In genomic region chr2:167386694-167387093, GRCh38 we compare ENCODE assay signal across 20 cellular contexts.
DNase-seq lines count a peak whose midpoint lies in the region; ATAC-seq, FAIRE-seq and TF ChIP-seq lines count a peak whose summit lies in the region.
"Had no signal": no experiment of that assay in that cellular context is flagged by ENCODE, and none has a peak within 500 bp of the region (broad histone marks: within the 10 kb centered on the region; RNA-seq: fewer than 3 reads in every experiment).

No MANE protein-coding gene starts in this region.

- H3K27me3 ChIP-seq in HUES48 (ENCODE audit: control insufficient read depth, insufficient read depth, low read length) (no peaks in the 10 kb centered on the region), tibial artery (no peaks in the 10 kb centered on the region), small intestine (ENCODE audit: control insufficient read depth in 2 of 2, insufficient read depth in 2 of 2, low read length in 2 of 2) (no peaks in the 10 kb centered on the region)
- H3K27me3 ChIP-seq: BE2C had no signal

- H3K27ac Mint-ChIP-seq in WTC11: peak overlapping the region; percentile 35; the same call in 1 of the 2 replicates
- H3K27ac Mint-ChIP-seq: CD8-positive, alpha-beta T cell had no signal

- H3K27ac ChIP-seq in HUES48 (ENCODE audit: low read depth, low read length) (peak overlapping the region; percentile 36), tibial artery (no peak overlapping the region), small intestine (ENCODE audit: low read depth in 1 of 2, low read length in 1 of 2) (no peak overlapping the region)
- H3K27ac ChIP-seq: C4-2B had no signal

- POLR2A ChIA-PET in WTC11 (lab: Charles Lee): no interaction called here

- peaks cover 84% of the 10 kb centered on the region for H3K4me1 Mint-ChIP-seq in WTC11

- TF ChIP-seq CTCF in WTC11 (IDR thresholded peaks at IDR 0.05): no peak
- no peak for TF ChIP-seq CTCF in mucosa of descending colon (IDR thresholded peaks at IDR 0.05)
- no peak for TF ChIP-seq CTCF in tibial artery (IDR thresholded peaks at IDR 0.05)
- TF ChIP-seq CTCF in GM13976 (IDR thresholded peaks at IDR 0.05; ENCODE audit: borderline replicate concordance, control extremely low read depth, extremely low read depth, insufficient read depth, missing control alignments): no peak

- H3K9ac ChIP-seq in HUES48 (ENCODE audit: low read depth, low read length): no peak overlapping the region

- no peaks in the 10 kb centered on the region for H3K9me3 Mint-ChIP-seq in WTC11
- H3K9me3 Mint-ChIP-seq: CD8-positive, alpha-beta T cell had no signal

- 72 to 83% (median 79%) methylated on average over 4 of the region's 4 CpGs for WGBS in small intestine, 3 donors

- ATAC-seq in WTC11 (no peak), mucosa of descending colon (peak; percentile 22)
- ATAC-seq: CD8-positive, alpha-beta T cell; HCT116 had no signal

- no peaks in the 10 kb centered on the region for H3K9me3 ChIP-seq in HUES48 (ENCODE audit: control insufficient read depth, insufficient read depth, low read length)
- H3K9me3 ChIP-seq in mucosa of descending colon: no peaks in the 10 kb centered on the region
- no peaks in the 10 kb centered on the region for H3K9me3 ChIP-seq in tibial artery
- no peaks in the 10 kb centered on the region for H3K9me3 ChIP-seq in small intestine (ENCODE audit: control insufficient read depth, low read depth)
- H3K9me3 ChIP-seq: BE2C had no signal

- peaks cover 83% of the 10 kb centered on the region for H3K4me1 ChIP-seq in HUES48 (ENCODE audit: control insufficient read depth, insufficient read depth, low read length)
- H3K4me1 ChIP-seq in mucosa of descending colon (ENCODE audit: low read depth): peaks cover 16% of the 10 kb centered on the region
- H3K4me1 ChIP-seq in tibial artery: no peaks in the 10 kb centered on the region
- no peaks in the 10 kb centered on the region for H3K4me1 ChIP-seq in small intestine (ENCODE audit: control insufficient read depth in 2 of 2, insufficient read depth in 1 of 2, low read depth in 1 of 2, low read length in 1 of 2)
- H3K4me1 ChIP-seq: BE2C had no signal

- no peaks in the 10 kb centered on the region; the same call in 1 of the 2 replicates for H3K27me3 Mint-ChIP-seq in WTC11 (ENCODE audit: low read depth)

- no peak overlapping the region for H3K4me3 ChIP-seq in HUES48 (ENCODE audit: low read depth, low read length)
- H3K4me3 ChIP-seq in mucosa of descending colon: no peak overlapping the region
- H3K4me3 ChIP-seq in tibial artery: no peak overlapping the region
- no peak overlapping the region for H3K4me3 ChIP-seq in small intestine (ENCODE audit: low read depth in 1 of 2, low read length in 2 of 2)

- intact Hi-C loops in mucosa of descending colon (cut with DNase I, micrococcal nuclease): loop anchor here in 1 of 2 donors (10.0 kb wide), 1 partner anchor 92 kb away; the partner anchor contains the start of gene B3GALT1
- intact Hi-C loops in tibial artery (cut with DNase I; ENCODE audit: low total_unique reads): no loop called here

- in situ Hi-C loops in GM13976 (cut with MboI; ENCODE audit: low sequenced_read_pairs, unreplicated experiment): no loop called here

- CTCF ChIA-PET in WTC11 (lab: Charles Lee): no interaction called here

- no peaks in the 10 kb centered on the region for H3K36me3 ChIP-seq in HUES48 (ENCODE audit: control insufficient read depth, insufficient read depth, low read length)
- H3K36me3 ChIP-seq in mucosa of descending colon (ENCODE audit: low read depth): no peaks in the 10 kb centered on the region
- H3K36me3 ChIP-seq in tibial artery: no peaks in the 10 kb centered on the region
- H3K36me3 ChIP-seq in small intestine (ENCODE audit: control insufficient read depth in 2 of 2, insufficient read depth in 2 of 2, low read length in 2 of 2): no peaks in the 10 kb centered on the region
- H3K36me3 ChIP-seq: BE2C had no signal

- no peaks in the 10 kb centered on the region for H3K36me3 Mint-ChIP-seq in WTC11
- H3K36me3 Mint-ChIP-seq: CD8-positive, alpha-beta T cell had no signal

- DNase-seq in NCI-H526 treated with DMSO at 0.1 percent for 48 hours (lab: John Stamatoyannopoulos, UW): peak; percentile 89
- DNase-seq in WTC11 (ENCODE audit: low spot score): no peak
- DNase-seq in mucosa of descending colon: no peak
- DNase-seq in tibial artery: no peak
- no peak for DNase-seq in NCI-H1048 (lab: John Stamatoyannopoulos, UW)
- DNase-seq in small intestine: no peak
- no peak for DNase-seq in GM13976 (ENCODE audit: low spot score)
- DNase-seq: BE2C; CD8-positive, alpha-beta T cell; COR-L47; DMS153; DMS79 treated with DMSO at 0.1 percent for 48 hours; EL had no signal

- FAIRE-seq in small intestine (lab: Jason Lieb, UNC): no peak
- FAIRE-seq: A204.1, G401.6, GM12891, GM19239 had no signal

- no peak overlapping the region for H3K4me3 Mint-ChIP-seq in WTC11
- H3K4me3 Mint-ChIP-seq: CD8-positive, alpha-beta T cell had no signal

TF ChIP-seq in WTC11, 78 proteins besides CTCF, POLR2A, EP300 and RAD21:
- TF ChIP-seq ERG (CRISPR knock-in tag; IDR thresholded peaks at IDR 0.05) (0 out of 2 replicates have a peak, but pooled peaks have one; percentile 37), RELA (CRISPR knock-in tag; IDR thresholded peaks at IDR 0.05; ENCODE audit: borderline replicate concordance) (no peak), CREM (CRISPR knock-in tag; IDR thresholded peaks at IDR 0.05) (no peak), ARID4B (CRISPR knock-in tag; IDR thresholded peaks at IDR 0.05; ENCODE audit: borderline replicate concordance) (no peak)
TF ChIP-seq in WTC11: peak in this region for 1.
